30 cellular contexts compared by ENCODE assay signal in the genomic region with DNA sequence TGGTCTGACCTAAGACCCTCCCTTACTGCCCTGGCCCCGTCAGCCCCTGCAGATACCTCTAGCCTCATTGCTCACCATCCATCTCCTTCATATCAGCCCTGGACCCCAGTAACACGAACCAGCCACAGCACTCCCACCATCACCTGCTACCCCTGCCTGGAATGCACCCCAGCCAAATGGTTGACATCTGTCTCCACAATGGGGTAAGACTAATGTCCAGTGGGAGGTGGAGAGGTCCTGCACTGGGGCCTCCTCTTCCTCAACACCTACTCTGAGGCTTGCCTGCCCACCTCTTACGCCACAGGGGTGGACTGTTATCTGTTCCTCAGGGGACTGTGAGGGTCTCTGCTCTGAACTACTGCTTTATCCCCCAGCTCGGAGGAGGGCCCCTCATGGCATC. TPM values are rescaled to one million over a fixed set of nuclear protein-coding genes. Genes with fewer than 3 reads are reported as not detected.
DNase-seq lines count a peak whose midpoint lies in the region; ATAC-seq and TF ChIP-seq lines count a peak whose summit lies in the region.
"Had no signal": no experiment of that assay in that cellular context is flagged by ENCODE, and none has a peak within 500 bp of the region (broad histone marks: within the 10 kb centered on the region; RNA-seq: fewer than 3 reads in every experiment).

No MANE protein-coding gene starts in this region.

- H3K27me3 Mint-ChIP-seq in activated CD8-positive, alpha-beta T cell treated with anti-CD3 and anti-CD28 coated beads, Interleukin-2, amount 10 ng/mL, durations not matched to agents 7 days and 5 days (ENCODE audit: low read depth): no peaks in the 10 kb centered on the region
- no peaks in the 10 kb centered on the region for H3K27me3 Mint-ChIP-seq in neural progenitor cell (ENCODE audit: insufficient read depth, low read depth)
- no peaks in the 10 kb centered on the region for H3K27me3 Mint-ChIP-seq in effector memory CD8-positive, alpha-beta T cell
- H3K27me3 Mint-ChIP-seq: activated naive CD8-positive, alpha-beta T cell treated with anti-CD3 and anti-CD28 coated beads, Interleukin-2, amount 50 U/mL, for 24 hours; naive thymus-derived CD8-positive, alpha-beta T cell; T-cell had no signal

- DNase-seq in SK-N-SH (no peak), neural progenitor cell (ENCODE audit: low spot score) (no peak), ureter (ENCODE audit: low spot score) (no peak)
- DNase-seq in activated CD8-positive, alpha-beta T cell treated with anti-CD3 and anti-CD28 coated beads, Interleukin-2, amount 10 ng/mL, durations not matched to agents 7 days and 5 days: no peak
- DNase-seq in stimulated activated CD8-positive, alpha-beta memory T cell treated with anti-CD3 and anti-CD28 coated beads, Interleukin-4, amount 100 ng/mL, for 48 hours: no peak
- no peak for DNase-seq in effector memory CD8-positive, alpha-beta T cell
- DNase-seq: 8988T; activated CD8-positive, alpha-beta memory T cell treated with anti-CD3 and anti-CD28 coated beads, Interleukin-2, amount 50 U/mL, for 4 hours; activated effector memory CD4-positive, alpha-beta T cell treated with anti-CD3 and anti-CD28 coated beads, Interleukin-2, amount 50 U/mL, for 16 hours; activated naive CD8-positive, alpha-beta T cell treated with anti-CD3 and anti-CD28 coated beads, Interleukin-2, amount 50 U/mL, for 24 hours; cerebellar nuclear complex; GDM1; hypothalamus; midbrain; naive thymus-derived CD8-positive, alpha-beta T cell; NCI-H1436; SHP77 treated with DMSO at 0.1 percent for 48 hours; stimulated activated CD4-positive, alpha-beta T cell treated with anti-CD3 and anti-CD28 coated beads, Interleukin-12 subunit alpha, Interleukin-12 subunit beta, amount 100 ng/mL, for 4 hours; T-cell had no signal

- H3K9me3 ChIP-seq in SK-N-SH (no peaks in the 10 kb centered on the region), BLaER1 (no peaks in the 10 kb centered on the region), neural progenitor cell (ENCODE audit: low read depth) (no peaks in the 10 kb centered on the region)
- H3K9me3 ChIP-seq: body of pancreas, left lung, ovary, upper lobe of left lung had no signal

- no peaks in the 10 kb centered on the region for H3K9me3 Mint-ChIP-seq in activated CD8-positive, alpha-beta T cell treated with anti-CD3 and anti-CD28 coated beads, Interleukin-2, amount 10 ng/mL, durations not matched to agents 7 days and 5 days (ENCODE audit: insufficient read depth)
- no peaks in the 10 kb centered on the region for H3K9me3 Mint-ChIP-seq in neural progenitor cell
- no peaks in the 10 kb centered on the region for H3K9me3 Mint-ChIP-seq in effector memory CD8-positive, alpha-beta T cell
- H3K9me3 Mint-ChIP-seq: activated naive CD8-positive, alpha-beta T cell treated with anti-CD3 and anti-CD28 coated beads, Interleukin-2, amount 50 U/mL, for 24 hours; GM23338; naive thymus-derived CD8-positive, alpha-beta T cell; T-cell had no signal

- TF ChIP-seq CTCF in SK-N-SH (IDR thresholded peaks at IDR 0.05) (no peak), neural progenitor cell (IDR thresholded peaks at IDR 0.05) (no peak)

- TF ChIP-seq EP300 in SK-N-SH (IDR thresholded peaks at IDR 0.05; ENCODE audit: borderline replicate concordance in 1 of 2, low read depth in 1 of 2, low read length in 1 of 2): no peak

- no peaks in the 10 kb centered on the region for H3K9me2 ChIP-seq in SK-N-SH

- H3K4me2 ChIP-seq in SK-N-SH (peak overlapping the region; percentile 45; the same call in 1 of the 2 replicates), BLaER1 (peak overlapping the region; percentile 50; the same call in 1 of the 2 replicates), neural progenitor cell (no peak overlapping the region)
- H3K4me2 ChIP-seq: GM23338 had no signal

- H2AFZ ChIP-seq in SK-N-SH (ENCODE audit: low read depth) (no peak overlapping the region), neural progenitor cell (replicated peaks) (no peak overlapping the region)
- H2AFZ ChIP-seq: GM23338 had no signal

- no peak for TF ChIP-seq RAD21 in SK-N-SH (IDR thresholded peaks at IDR 0.05; ENCODE audit: low read length)

- POLR2A ChIA-PET in SK-N-SH (lab: Yijun Ruan, JAX): no interaction called here
- POLR2A ChIA-PET in activated CD8-positive, alpha-beta T cell treated with anti-CD3 and anti-CD28 coated beads, Interleukin-2, amount 10 ng/mL, durations not matched to agents 7 days and 5 days (lab: Charles Lee): interaction anchor here (0.6 kb wide), 1 partner anchor 9 kb away, joined by 3 read pairs; no protein-coding TSS in a partner anchor

- H3F3A ChIP-seq in SK-N-SH (replicated peaks; ENCODE audit: insufficient read depth): peaks cover 5% of the 10 kb centered on the region
- H3F3A ChIP-seq in neural progenitor cell (ENCODE audit: low read depth): no peaks in the 10 kb centered on the region

- peak overlapping the region; percentile 30; the same call in 1 of the 2 replicates for H3K9ac ChIP-seq in SK-N-SH
- no peak overlapping the region for H3K9ac ChIP-seq in BLaER1
- no peak overlapping the region for H3K9ac ChIP-seq in neural progenitor cell

- no peaks in the 10 kb centered on the region for H3K36me3 ChIP-seq in SK-N-SH (replicated peaks in 1 of 2; ENCODE audit: control insufficient read depth in 1 of 2, insufficient read depth in 2 of 2, low read length in 1 of 2)
- no peaks in the 10 kb centered on the region for H3K36me3 ChIP-seq in BLaER1
- no peaks in the 10 kb centered on the region for H3K36me3 ChIP-seq in neural progenitor cell
- H3K36me3 ChIP-seq: left lung, ovary, upper lobe of left lung had no signal

- H4K20me1 ChIP-seq in SK-N-SH (ENCODE audit: insufficient read depth) (no peaks in the 10 kb centered on the region), BLaER1 (no peaks in the 10 kb centered on the region), neural progenitor cell (ENCODE audit: low read depth) (no peaks in the 10 kb centered on the region)

- no peaks in the 10 kb centered on the region for H3K36me3 Mint-ChIP-seq in activated CD8-positive, alpha-beta T cell treated with anti-CD3 and anti-CD28 coated beads, Interleukin-2, amount 10 ng/mL, durations not matched to agents 7 days and 5 days (ENCODE audit: low read depth)
- no peaks in the 10 kb centered on the region for H3K36me3 Mint-ChIP-seq in neural progenitor cell
- H3K36me3 Mint-ChIP-seq in effector memory CD8-positive, alpha-beta T cell (ENCODE audit: insufficient read depth): no peaks in the 10 kb centered on the region
- H3K36me3 Mint-ChIP-seq: naive thymus-derived CD8-positive, alpha-beta T cell; T-cell had no signal

- peaks cover 17% of the 10 kb centered on the region in 2 experiments for H3K4me1 ChIP-seq in SK-N-SH (ENCODE audit: control insufficient read depth in 1 of 2, insufficient read depth in 2 of 2, low read depth in 1 of 2, low read length in 1 of 2)
- H3K4me1 ChIP-seq in BLaER1: peaks cover 24% of the 10 kb centered on the region
- no peaks in the 10 kb centered on the region for H3K4me1 ChIP-seq in neural progenitor cell
- H3K4me1 ChIP-seq: body of pancreas had no signal

- no peak for ATAC-seq in SK-N-SH treated with all-trans-retinoic acid at 6 μM for 48 hours
- ATAC-seq in activated CD8-positive, alpha-beta T cell treated with anti-CD3 and anti-CD28 coated beads, Interleukin-2, amount 10 ng/mL, durations not matched to agents 7 days and 5 days: no peak
- no peak for ATAC-seq in effector memory CD8-positive, alpha-beta T cell (replicated peaks)
- ATAC-seq: activated CD4-positive, alpha-beta T cell treated with anti-CD3 and anti-CD28 coated beads for 36 hours; activated naive CD8-positive, alpha-beta T cell treated with anti-CD3 and anti-CD28 coated beads, Interleukin-2, amount 50 U/mL, for 24 hours; GM23338; naive thymus-derived CD8-positive, alpha-beta T cell; T-cell had no signal

- no peak overlapping the region for H3K4me3 ChIP-seq in SK-N-SH (ENCODE audit: low read depth in 2 of 2, low read length in 1 of 2)
- no peak overlapping the region for H3K4me3 ChIP-seq in BLaER1
- no peak overlapping the region for H3K4me3 ChIP-seq in neural progenitor cell
- H3K4me3 ChIP-seq: body of pancreas, GM23338, left lung, ovary, upper lobe of left lung had no signal

- WGBS in SK-N-SH (ENCODE audit: low lambda C conversion rate): 88% methylated on average over 4 of the region's 4 CpGs

- H3K79me2 ChIP-seq in SK-N-SH (ENCODE audit: insufficient read depth): no peaks in the 10 kb centered on the region
- no peaks in the 10 kb centered on the region for H3K79me2 ChIP-seq in neural progenitor cell (ENCODE audit: low read depth)

- no peak overlapping the region for H3K4me3 Mint-ChIP-seq in activated CD8-positive, alpha-beta T cell treated with anti-CD3 and anti-CD28 coated beads, Interleukin-2, amount 10 ng/mL, durations not matched to agents 7 days and 5 days
- no peak overlapping the region for H3K4me3 Mint-ChIP-seq in neural progenitor cell
- H3K4me3 Mint-ChIP-seq in effector memory CD8-positive, alpha-beta T cell: no peak overlapping the region
- H3K4me3 Mint-ChIP-seq: activated CD4-positive, alpha-beta T cell treated with anti-CD3 and anti-CD28 coated beads for 36 hours; activated naive CD8-positive, alpha-beta T cell treated with anti-CD3 and anti-CD28 coated beads, Interleukin-2, amount 50 U/mL, for 24 hours; GM23338; naive thymus-derived CD8-positive, alpha-beta T cell; T-cell had no signal

- H3K27ac Mint-ChIP-seq in activated CD8-positive, alpha-beta T cell treated with anti-CD3 and anti-CD28 coated beads, Interleukin-2, amount 10 ng/mL, durations not matched to agents 7 days and 5 days: peak overlapping the region; percentile 35
- peak overlapping the region; percentile 10 for H3K27ac Mint-ChIP-seq in neural progenitor cell
- peak overlapping the region in 1 of 2 donors; percentile 77 for H3K27ac Mint-ChIP-seq in effector memory CD8-positive, alpha-beta T cell

- no peaks in the 10 kb centered on the region for H3K27me3 ChIP-seq in SK-N-SH (ENCODE audit: insufficient read depth)
- H3K27me3 ChIP-seq in BLaER1: no peaks in the 10 kb centered on the region
- H3K27me3 ChIP-seq in neural progenitor cell: no peaks in the 10 kb centered on the region
- H3K27me3 ChIP-seq: body of pancreas, left lung, ovary, upper lobe of left lung had no signal

- H3K27ac ChIP-seq in SK-N-SH (ENCODE audit: low read depth in 2 of 2, low read length in 1 of 2) (peak overlapping the region; percentile 22 to 74), BLaER1 (no peak overlapping the region), neural progenitor cell (no peak overlapping the region)
- H3K27ac ChIP-seq: body of pancreas, ovary had no signal

- H3K4me1 Mint-ChIP-seq in activated CD8-positive, alpha-beta T cell treated with anti-CD3 and anti-CD28 coated beads, Interleukin-2, amount 10 ng/mL, durations not matched to agents 7 days and 5 days (ENCODE audit: low read depth): peaks cover 52% of the 10 kb centered on the region
- H3K4me1 Mint-ChIP-seq in neural progenitor cell: no peaks in the 10 kb centered on the region
- peaks cover 24 to 29% of the 10 kb centered on the region in 2 donors for H3K4me1 Mint-ChIP-seq in effector memory CD8-positive, alpha-beta T cell (ENCODE audit: low read depth in 2 of 2)
- H3K4me1 Mint-ChIP-seq: GM23338 had no signal

- CTCF ChIA-PET in SK-N-SH (lab: Yijun Ruan, JAX): interaction anchor here (1.3 to 2.1 kb wide), 4 partner anchors 21 to 26 kb away, joined by 4 to 11 read pairs (median 6); no protein-coding TSS in a partner anchor
- CTCF ChIA-PET in activated CD8-positive, alpha-beta T cell treated with anti-CD3 and anti-CD28 coated beads, Interleukin-2, amount 10 ng/mL, durations not matched to agents 7 days and 5 days (lab: Charles Lee): interaction anchor here (1.0 to 2.3 kb wide), 2 partner anchors 21 to 104 kb away, joined by 3 to 5 read pairs; no protein-coding TSS in a partner anchor

RNA-seq across cellular contexts. Expression of a gene that starts 12.1 kb away (rescaled TPM):
- polyA plus RNA-seq in SK-N-SH (2012; rRNA removed): 0.70 and 0.97 TPM in 2 replicates
- polyA plus RNA-seq in SK-N-SH (2012; cell fraction: cytosol; rRNA removed): 0.54 and 0.62 TPM in 2 replicates
- polyA plus RNA-seq in SK-N-SH (2012; cell fraction: nucleus; rRNA removed): 0.64 and 1.5 TPM in 2 replicates
- total RNA-seq in activated CD8-positive, alpha-beta T cell treated with anti-CD3 and anti-CD28 coated beads, Interleukin-2, amount 10 ng/mL, durations not matched to agents 7 days and 5 days: under 1 TPM; 0.55 to 0.61 TPM
- total RNA-seq in neural progenitor cell (ENCODE audit: low replicate concordance) (not detected in 2 replicates), ureter (not detected)
- total RNA-seq: body of pancreas; GM23338; naive thymus-derived CD8-positive, alpha-beta T cell; OCI-LY7; subcutaneous adipose tissue had no signal
- polyA plus RNA-seq: GM23338; naive thymus-derived CD8-positive, alpha-beta T cell; ovary had no signal

RNA-seq across cellular contexts. Expression of a gene that starts 25.2 kb away (rescaled TPM):
- polyA plus RNA-seq in SK-N-SH (2012; rRNA removed): not detected in 2 replicates
- polyA plus RNA-seq in SK-N-SH (2012; cell fraction: cytosol; rRNA removed): not detected in 2 replicates
- not detected in 2 replicates for polyA plus RNA-seq in SK-N-SH (2012; cell fraction: nucleus; rRNA removed)
- not detected for total RNA-seq in activated CD8-positive, alpha-beta T cell treated with anti-CD3 and anti-CD28 coated beads, Interleukin-2, amount 10 ng/mL, durations not matched to agents 7 days and 5 days
- not detected in 2 replicates for total RNA-seq in neural progenitor cell (ENCODE audit: low replicate concordance)
- not detected for total RNA-seq in ureter
- total RNA-seq: body of pancreas; GM23338; left lung; naive thymus-derived CD8-positive, alpha-beta T cell; OCI-LY7; ovary; subcutaneous adipose tissue; T-cell; upper lobe of left lung had no signal
- polyA plus RNA-seq: esophagus; GM23338; naive thymus-derived CD8-positive, alpha-beta T cell; ovary had no signal

Comparison
In these comparisons a context has a peak if more than half of its experiments do, and no peak if none do; other contexts are left out.
1. H3K27ac ChIP-seq: peak in SK-N-SH (2 of 2); none in BLaER1 (single experiment) and neural progenitor cell (single experiment).